ENCODE assay signal across 25 cellular contexts in the genomic region with DNA sequence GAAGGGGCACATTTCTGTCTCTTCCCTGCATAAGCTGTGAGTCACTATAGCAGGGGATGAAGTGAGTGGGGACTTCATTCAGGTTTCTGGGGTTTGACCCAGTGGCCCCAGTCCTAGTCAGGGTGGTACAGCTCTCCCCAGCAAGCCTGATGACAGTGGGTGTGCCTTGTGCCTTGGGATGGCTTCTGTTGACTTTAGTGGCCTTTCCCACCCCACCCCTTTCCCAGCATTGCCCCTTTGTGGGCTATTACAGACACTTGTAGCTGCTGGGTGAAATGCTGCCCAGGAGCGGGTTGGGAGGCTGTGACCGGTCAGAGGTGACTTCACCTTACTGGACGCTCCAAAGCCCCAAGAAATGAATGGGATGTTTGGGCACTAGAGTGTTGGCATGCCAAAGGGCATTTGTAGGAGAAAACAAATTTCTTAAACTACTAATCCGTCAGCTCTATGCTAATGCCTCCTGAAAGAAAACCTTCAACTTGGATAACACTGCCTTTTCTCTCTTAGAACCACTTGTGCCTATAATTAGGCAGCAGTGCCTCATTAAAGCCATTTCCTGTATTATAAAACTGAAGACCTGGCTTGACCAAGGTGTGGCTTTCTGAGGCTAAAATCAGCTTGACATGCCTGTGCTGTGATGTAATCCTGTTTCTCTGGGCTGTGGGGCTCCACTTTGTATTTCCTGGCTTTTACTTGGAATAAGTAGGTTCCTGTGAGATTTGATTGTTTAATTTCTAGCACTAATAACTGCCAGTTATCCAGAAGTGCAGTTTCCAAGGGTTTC.
DNase-seq lines count a peak whose midpoint lies in the region; ATAC-seq, FAIRE-seq and TF ChIP-seq lines count a peak whose summit lies in the region.
"Had no signal": no experiment of that assay in that cellular context is flagged by ENCODE, and none has a peak within 500 bp of the region (broad histone marks: within the 10 kb centered on the region; RNA-seq: fewer than 3 reads in every experiment).

No MANE protein-coding gene starts in this region.

- POLR2A ChIA-PET in T-cell (lab: Charles Lee) = no interaction called here

- H3K27me3 ChIP-seq in BLaER1 treated with 17β-estradiol and CSF1 and Interleukin-3, amounts not matched to agents 10 nM and 100 nM = peaks cover 0 to 16% (median 0%) of the 10 kb centered on the region in 11 experiments; a peak in 3 of 22 replicates
- no peaks in the 10 kb centered on the region for H3K27me3 ChIP-seq in colonic mucosa
- no peaks in the 10 kb centered on the region for H3K27me3 ChIP-seq in lower lobe of right lung (ENCODE audit: low read depth)

- intact Hi-C loops in colonic mucosa (cut with DNase I) (no loop called here), lower lobe of right lung (cut with DNase I) (no loop called here)

- no peaks in the 10 kb centered on the region for H3K9me3 Mint-ChIP-seq in T-cell
- H3K9me3 Mint-ChIP-seq: activated CD4-positive, alpha-beta memory T cell treated with anti-CD3 and anti-CD28 coated beads, Interleukin-2, amount 10 ng/mL, durations not matched to agents 7 days and 5 days; activated naive CD4-positive, alpha-beta T cell treated with anti-CD3 and anti-CD28 coated beads, Interleukin-2, amount 50 U/mL, for 72 hours; activated T-helper 2 cell treated with anti-CD3 and anti-CD28 coated beads, Interferon-gamma antibody, Interleukin-2, Interleukin-4, amounts not matched to agents 10 μg/mL and 5 μg/mL and 100 μg/mL, durations not matched to agents 14 hours and 24 hours and 36 hours; natural killer cell; stimulated activated naive CD8-positive, alpha-beta T cell treated with anti-CD3 and anti-CD28 coated beads, Interleukin-15, Interleukin-2, amounts not matched to agents 100 ng/mL and 50 ng/mL, for 24 hours had no signal

- H3K9me3 ChIP-seq in BLaER1 treated with 17β-estradiol and CSF1 and Interleukin-3, amounts not matched to agents 10 nM and 100 nM (replicated peaks in 1 of 11) = no peaks in the 10 kb centered on the region
- H3K9me3 ChIP-seq in colonic mucosa = no peaks in the 10 kb centered on the region
- H3K9me3 ChIP-seq in lower lobe of right lung = no peaks in the 10 kb centered on the region

- no peak overlapping the region for H3K27ac Mint-ChIP-seq in T-cell
- H3K27ac Mint-ChIP-seq: activated CD4-positive, alpha-beta memory T cell treated with anti-CD3 and anti-CD28 coated beads, Interleukin-2, amount 10 ng/mL, durations not matched to agents 7 days and 5 days; activated T-helper 2 cell treated with anti-CD3 and anti-CD28 coated beads, Interferon-gamma antibody, Interleukin-2, Interleukin-4, amounts not matched to agents 10 μg/mL and 5 μg/mL and 100 μg/mL, durations not matched to agents 14 hours and 24 hours and 36 hours; CD14-positive monocyte; natural killer cell; stimulated activated naive CD8-positive, alpha-beta T cell treated with anti-CD3 and anti-CD28 coated beads, Interleukin-15, Interleukin-2, amounts not matched to agents 100 ng/mL and 50 ng/mL, for 24 hours had no signal

- no peak overlapping the region for H3K4me3 Mint-ChIP-seq in T-cell
- H3K4me3 Mint-ChIP-seq: activated CD4-positive, alpha-beta memory T cell treated with anti-CD3 and anti-CD28 coated beads, Interleukin-2, amount 10 ng/mL, durations not matched to agents 7 days and 5 days; CD14-positive monocyte; natural killer cell; stimulated activated naive CD8-positive, alpha-beta T cell treated with anti-CD3 and anti-CD28 coated beads, Interleukin-15, Interleukin-2, amounts not matched to agents 100 ng/mL and 50 ng/mL, for 24 hours had no signal

- H3K36me3 ChIP-seq in BLaER1 treated with 17β-estradiol and CSF1 and Interleukin-3, amounts not matched to agents 10 nM and 100 nM = no peaks in the 10 kb centered on the region
- H3K36me3 ChIP-seq in colonic mucosa = no peaks in the 10 kb centered on the region
- no peaks in the 10 kb centered on the region for H3K36me3 ChIP-seq in lower lobe of right lung

- peaks cover 3% of the 10 kb centered on the region in 2 donors for H3K27me3 Mint-ChIP-seq in T-cell

- H3K4me3 ChIP-seq in BLaER1 treated with 17β-estradiol and CSF1 and Interleukin-3, amounts not matched to agents 10 nM and 100 nM = no peak overlapping the region
- H3K4me3 ChIP-seq in colonic mucosa (no peak overlapping the region), lower lobe of right lung (no peak overlapping the region)
- H3K4me3 ChIP-seq: PC-9 had no signal

- no peaks in the 10 kb centered on the region for H3K4me1 Mint-ChIP-seq in T-cell
- H3K4me1 Mint-ChIP-seq: activated CD4-positive, alpha-beta memory T cell treated with anti-CD3 and anti-CD28 coated beads, Interleukin-2, amount 10 ng/mL, durations not matched to agents 7 days and 5 days; CD14-positive monocyte; natural killer cell had no signal

- peak overlapping the region in 5 of 11 experiments; percentile 3 to 56 (median 33); a peak in 5 of 22 replicates for H3K27ac ChIP-seq in BLaER1 treated with 17β-estradiol and CSF1 and Interleukin-3, amounts not matched to agents 10 nM and 100 nM
- H3K27ac ChIP-seq in colonic mucosa (no peak overlapping the region), lower lobe of right lung (no peak overlapping the region)
- H3K27ac ChIP-seq: PC-9 had no signal

- peak; percentile 55 for DNase-seq in LoVo (ENCODE audit: low spot score)
- DNase-seq in colonic mucosa = peak; percentile 67
- DNase-seq in lower lobe of right lung = no peak
- no peak for DNase-seq in D721Med (ENCODE audit: insufficient read length, low spot score)
- no peak for DNase-seq in T-cell
- DNase-seq: activated CD4-positive, alpha-beta memory T cell treated with anti-CD3 and anti-CD28 coated beads, Interleukin-2, amount 10 ng/mL, durations not matched to agents 7 days and 5 days; anterior cingulate cortex; caudate nucleus; head of caudate nucleus; midbrain; natural killer cell; NCI-H187 treated with DMSO at 0.1 percent for 48 hours; NCI-H345; PC-9; SHP77 treated with DMSO at 0.1 percent for 48 hours; SW 1271 had no signal

- peaks cover 26 to 87% (median 84%) of the 10 kb centered on the region in 10 experiments; a peak in 19 of 20 replicates for H3K4me1 ChIP-seq in BLaER1 treated with 17β-estradiol and CSF1 and Interleukin-3, amounts not matched to agents 10 nM and 100 nM
- H3K4me1 ChIP-seq in colonic mucosa (no peaks in the 10 kb centered on the region), lower lobe of right lung (no peaks in the 10 kb centered on the region)

- TF ChIP-seq CTCF in colonic mucosa (IDR thresholded peaks at IDR 0.05) (no peak), lower lobe of right lung (IDR thresholded peaks at IDR 0.05) (no peak), D721Med (IDR thresholded peaks at IDR 0.05; ENCODE audit: insufficient read depth, missing control alignments) (no peak)

- CTCF ChIA-PET in T-cell (lab: Charles Lee) = no interaction called here

- peak; percentile 63 to 66 for ATAC-seq in lower lobe of right lung
- ATAC-seq in HG03521 (IDR thresholded peaks at IDR 0.05; ENCODE audit: unreplicated experiment) = no peak
- ATAC-seq in HG03342 (IDR thresholded peaks at IDR 0.05; ENCODE audit: unreplicated experiment) = no peak
- no peak for ATAC-seq in T-cell (replicated peaks in 1 of 4)
- ATAC-seq: activated CD4-positive, CD25-positive, alpha-beta regulatory T cell treated with anti-CD3 and anti-CD28 coated beads, Interleukin-2, amount 50 U/mL, for 24 hours; activated naive CD4-positive, alpha-beta T cell treated with anti-CD3 and anti-CD28 coated beads, Interleukin-2, amount 50 U/mL, for 72 hours; left lobe of liver; natural killer cell had no signal

- H3K4me2 ChIP-seq in BLaER1 treated with 17β-estradiol and CSF1 and Interleukin-3, amounts not matched to agents 10 nM and 100 nM = peak overlapping the region in 10 of 11 experiments; percentile 54 to 93 (median 88); a peak in 19 of 22 replicates
- H3K4me2 ChIP-seq: PC-9 had no signal

- H4K20me1 ChIP-seq in BLaER1 treated with 17β-estradiol and CSF1 and Interleukin-3, amounts not matched to agents 10 nM and 100 nM = 0 out of 22 replicates have a peak, but pooled peaks cover 0 to 11% (median 0%) of the 10 kb centered on the region in 11 experiments

- H3K36me3 Mint-ChIP-seq in T-cell = no peaks in the 10 kb centered on the region
- H3K36me3 Mint-ChIP-seq: activated naive CD4-positive, alpha-beta T cell treated with anti-CD3 and anti-CD28 coated beads, Interleukin-2, amount 50 U/mL, for 72 hours; CD14-positive monocyte; natural killer cell had no signal

- H3K9ac ChIP-seq in BLaER1 treated with 17β-estradiol and CSF1 and Interleukin-3, amounts not matched to agents 10 nM and 100 nM = no peak overlapping the region
- H3K9ac ChIP-seq in colonic mucosa (ENCODE audit: low read depth in 2 of 2, low read length in 2 of 2) = no peak overlapping the region

- no peak for FAIRE-seq in D721Med (lab: Jason Lieb, UNC)

Comparison
In these comparisons a context has a peak if more than half of its experiments do, and no peak if none do; other contexts are left out.
1. DNase-seq: peak in LoVo (single experiment) and colonic mucosa (single experiment); none in lower lobe of right lung (single experiment), D721Med (single experiment) and T-cell (0 of 34).
2. ATAC-seq: peak in lower lobe of right lung (2 of 2); none in HG03521 (single experiment), HG03342 (single experiment) and T-cell (0 of 4).